In the genomic region with DNA sequence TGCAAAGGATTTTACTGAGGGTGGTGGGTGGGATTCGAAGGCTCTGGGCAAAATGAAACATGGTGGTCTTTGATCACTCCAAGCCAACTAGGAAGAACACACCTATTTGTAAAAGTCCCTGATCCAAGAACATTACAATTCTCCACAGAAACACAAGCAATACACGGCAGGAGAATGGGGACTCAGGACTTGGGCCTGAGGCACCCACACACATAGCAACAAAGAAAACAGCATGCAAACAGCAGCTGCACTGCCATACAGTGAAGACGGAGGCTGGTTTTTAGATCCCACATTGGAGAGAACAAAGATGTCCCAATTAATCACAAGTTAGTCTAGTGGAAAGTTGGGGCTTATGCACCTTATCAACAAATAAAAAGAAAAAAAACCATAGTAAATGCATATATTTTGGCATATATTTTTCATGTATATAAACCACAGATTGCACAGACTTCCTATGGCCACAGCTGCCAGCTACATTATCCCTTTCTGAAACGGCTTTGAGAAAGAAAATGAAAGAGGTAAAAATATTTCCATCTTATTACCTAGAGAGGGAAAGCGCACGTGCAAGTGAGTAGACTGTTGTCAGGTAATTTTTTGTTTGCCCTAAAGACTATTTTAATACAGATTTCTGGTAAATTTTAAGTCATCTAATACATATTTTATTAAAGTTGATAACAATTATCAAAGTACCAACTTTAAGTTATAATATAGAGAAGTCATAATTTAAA, we compare ENCODE assay signal across 15 cellular contexts.
DNase-seq lines count a peak whose midpoint lies in the region; ATAC-seq and TF ChIP-seq lines count a peak whose summit lies in the region.
"Had no signal": no experiment of that assay in that cellular context is flagged by ENCODE, and none has a peak within 500 bp of the region (broad histone marks: within the 10 kb centered on the region; RNA-seq: fewer than 3 reads in every experiment).

No MANE protein-coding gene starts in this region.

- H2AFZ ChIP-seq in KMS-11 (ENCODE audit: low read depth): peak overlapping the region; percentile 68; the same call in 1 of the 2 replicates

- no peaks in the 10 kb centered on the region for H3K9me3 ChIP-seq in right cardiac atrium (ENCODE audit: control insufficient read depth, low read length)
- H3K9me3 ChIP-seq in upper lobe of right lung: no peaks in the 10 kb centered on the region
- H3K9me3 ChIP-seq: pancreas, Peyer's patch had no signal

- no peaks in the 10 kb centered on the region for H3K27me3 ChIP-seq in KMS-11 (ENCODE audit: insufficient read depth, low read depth)
- no peaks in the 10 kb centered on the region for H3K27me3 ChIP-seq in right cardiac atrium (ENCODE audit: control insufficient read depth, insufficient read depth)
- no peaks in the 10 kb centered on the region for H3K27me3 ChIP-seq in upper lobe of right lung
- H3K27me3 ChIP-seq: pancreas, Peyer's patch had no signal

- TF ChIP-seq CTCF in KMS-11 (conservative IDR thresholded peaks at IDR 0.05; ENCODE audit: low read depth, low read length) (no peak), upper lobe of right lung (IDR thresholded peaks at IDR 0.05) (no peak)

- peak overlapping the region; percentile 95 for H3K27ac ChIP-seq in KMS-11
- H3K27ac ChIP-seq in right cardiac atrium (ENCODE audit: low read length): no peak overlapping the region
- H3K27ac ChIP-seq in upper lobe of right lung: no peak overlapping the region
- H3K27ac ChIP-seq: pancreas, Peyer's patch had no signal

- H3K4me2 ChIP-seq in KMS-11: peak overlapping the region; percentile 55

- H3K4me1 ChIP-seq in KMS-11 (ENCODE audit: low read depth, poor library complexity, severe bottlenecking) (peaks cover 72% of the 10 kb centered on the region), right cardiac atrium (ENCODE audit: control insufficient read depth, insufficient read depth, low read length) (no peaks in the 10 kb centered on the region), upper lobe of right lung (no peaks in the 10 kb centered on the region)
- H3K4me1 ChIP-seq: pancreas, Peyer's patch had no signal

- H3K4me3 ChIP-seq in KMS-11 (IDR thresholded peaks at IDR 0.05; ENCODE audit: insufficient read depth, low read depth, low read length) (no peak overlapping the region), right cardiac atrium (ENCODE audit: low read length) (no peak overlapping the region), upper lobe of right lung (no peak overlapping the region)
- H3K4me3 ChIP-seq: pancreas, Peyer's patch had no signal

- DNase-seq in ELF-1 (ENCODE audit: low read depth, low spot score) (peak; percentile 21), left kidney (ENCODE audit: low read depth, low spot score) (peak; percentile 24), right cardiac atrium (no peak), upper lobe of right lung (no peak)
- no peak for DNase-seq in activated CD4-positive, alpha-beta T cell treated with anti-CD3 and anti-CD28 coated beads for 48 hours
- no peak for DNase-seq in NK-92 treated with Interleukin-12 subunit alpha and Interleukin-12 subunit beta, amount 100 ng/mL, for 24 hours (lab: John Stamatoyannopoulos, UW)
- DNase-seq: activated CD4-positive, alpha-beta T cell treated with anti-CD3 and anti-CD28 coated beads, Interleukin-2, amount 50 U/mL, for 48 hours; KG1; NCI-H2029 treated with DMSO at 0.1 percent for 48 hours; pancreas; Peyer's patch; stimulated activated CD4-positive, alpha-beta T cell treated with anti-CD3 and anti-CD28 coated beads, Interleukin-1b, Interleukin-23, amount 100 ng/mL, for 48 hours; T-helper 17 cell had no signal

- intact Hi-C loops in right cardiac atrium (cut with DNase I) (no loop called here), upper lobe of right lung (cut with DNase I) (no loop called here)

- H3K79me2 ChIP-seq in KMS-11 (ENCODE audit: insufficient read depth, low read depth): no peaks in the 10 kb centered on the region

- H3K9ac ChIP-seq in KMS-11: peak overlapping the region; percentile 76

- no peaks in the 10 kb centered on the region for H4K20me1 ChIP-seq in KMS-11 (ENCODE audit: insufficient read depth)

- WGBS in right cardiac atrium: 71% methylated on average over 6 of the region's 6 CpGs

- no peaks in the 10 kb centered on the region for H3K36me3 ChIP-seq in KMS-11 (ENCODE audit: insufficient read depth)
- no peaks in the 10 kb centered on the region for H3K36me3 ChIP-seq in upper lobe of right lung
- H3K36me3 ChIP-seq: pancreas, Peyer's patch had no signal

- ATAC-seq in GM19467 (IDR thresholded peaks at IDR 0.05; ENCODE audit: unreplicated experiment) (peak; percentile 25), right cardiac atrium (no peak), upper lobe of right lung (no peak)
- ATAC-seq: pancreas, T-helper 17 cell had no signal

Comparison
In these comparisons a context has a peak if more than half of its experiments do, and no peak if none do; other contexts are left out.
1. DNase-seq: peak in ELF-1 (single experiment) and left kidney (single experiment); none in activated CD4-positive, alpha-beta T cell treated with anti-CD3 and anti-CD28 coated beads for 48 hours (single experiment), NK-92 treated with Interleukin-12 subunit alpha and Interleukin-12 subunit beta, amount 100 ng/mL, for 24 hours (single experiment), right cardiac atrium (0 of 3) and upper lobe of right lung (single experiment).